ENCODE assay signal across 9 cellular contexts in the genomic region with DNA sequence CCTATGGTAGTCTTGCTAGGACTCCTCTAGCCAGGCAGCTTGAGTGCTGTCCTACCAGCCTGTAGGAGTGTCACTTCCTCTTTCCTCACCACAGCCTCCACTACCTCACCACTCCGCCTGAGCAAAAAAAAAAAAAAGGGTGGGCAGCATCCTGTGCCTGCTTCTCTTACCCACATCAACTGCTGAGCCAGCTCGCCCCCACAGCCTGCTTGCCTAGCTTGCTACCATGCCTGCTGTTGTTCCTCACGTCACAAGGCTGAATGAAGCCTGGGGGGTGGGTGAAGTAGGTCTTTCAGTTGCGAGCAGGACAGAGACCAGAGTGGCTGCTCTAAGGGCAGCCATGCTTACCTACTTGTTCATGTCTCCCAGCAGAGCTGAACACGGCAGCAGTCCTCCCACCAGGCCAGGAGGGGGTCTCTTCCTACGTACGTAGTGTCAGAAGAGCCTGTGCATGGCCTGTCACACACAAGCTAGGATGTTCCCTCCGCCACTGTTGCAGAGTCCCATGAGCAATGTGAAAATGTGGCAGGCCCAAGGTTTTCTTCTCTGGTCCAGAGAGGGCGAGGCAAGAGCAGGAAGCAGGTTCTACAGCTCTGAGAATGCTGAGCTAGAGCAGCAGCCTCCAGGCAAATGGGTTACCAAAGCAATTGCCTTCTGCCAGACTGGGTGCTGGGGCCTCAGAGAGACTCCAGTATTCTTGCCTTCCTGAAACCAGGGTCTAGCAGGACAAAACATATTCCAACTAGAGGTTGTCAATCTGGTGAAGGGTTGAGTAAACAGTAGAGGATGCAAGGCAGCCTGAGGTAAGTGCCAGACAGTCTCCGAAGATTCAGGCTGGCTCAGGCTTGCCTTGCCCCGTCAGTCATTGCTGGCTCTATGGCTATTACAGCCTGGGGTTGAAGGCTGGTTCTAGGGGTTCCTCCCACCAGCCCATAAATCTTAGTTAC. TPM values are rescaled to one million over a fixed set of nuclear protein-coding genes. Genes with fewer than 3 reads are reported as not detected.
DNase-seq lines count a peak whose midpoint lies in the region; ATAC-seq, FAIRE-seq and TF ChIP-seq lines count a peak whose summit lies in the region.
"Had no signal": no experiment of that assay in that cellular context is flagged by ENCODE, and none has a peak within 500 bp of the region (broad histone marks: within the 10 kb centered on the region; RNA-seq: fewer than 3 reads in every experiment).

No MANE protein-coding gene starts in this region.

- DNase-seq in GM19239 (ENCODE audit: insufficient read length, low spot score) (peak; percentile 93), T-helper 2 cell (peak; percentile 53 to 98 (median 81)), ascending aorta (ENCODE audit: low spot score in 2 of 2) (no peak), mucosa of descending colon (peak in 2 of 3 donors; percentile 44 to 88), stomach (peak; percentile 48), NCI-H69 (lab: John Stamatoyannopoulos, UW) (no peak), SW 1271 (lab: John Stamatoyannopoulos, UW) (no peak)

- H3K27ac ChIP-seq in ascending aorta: peak overlapping the region; percentile 35 to 48
- H3K27ac ChIP-seq in stomach: peak overlapping the region; percentile 19 to 78 (median 60)

- no peak overlapping the region for H3K4me3 ChIP-seq in ascending aorta
- no peak overlapping the region for H3K4me3 ChIP-seq in mucosa of descending colon
- H3K4me3 ChIP-seq in stomach: peak overlapping the region in 1 of 4 donors; percentile 13
- H3K4me3 ChIP-seq: thoracic aorta had no signal

- WGBS in stomach, 5 donors: 63 to 77% (median 72%) methylated on average over 9 to 11 of the region's 11 CpGs

- ATAC-seq in HG03159 (IDR thresholded peaks at IDR 0.05; ENCODE audit: unreplicated experiment) (peak; percentile 91), mucosa of descending colon (peak; percentile 86)

- H3K9me3 ChIP-seq in ascending aorta (no peaks in the 10 kb centered on the region), mucosa of descending colon (no peaks in the 10 kb centered on the region), stomach (no peaks in the 10 kb centered on the region)
- H3K9me3 ChIP-seq: thoracic aorta had no signal

- TF ChIP-seq EP300 in stomach (IDR thresholded peaks at IDR 0.05): no peak

- intact Hi-C loops in ascending aorta (cut with DNase I): no loop called here
- intact Hi-C loops in mucosa of descending colon (cut with DNase I, micrococcal nuclease): no loop called here
- intact Hi-C loops in stomach (cut with DNase I; ENCODE audit: low total_unique reads): no loop called here

- TF ChIP-seq POLR2A in stomach (IDR thresholded peaks at IDR 0.05): no peak

- peak; percentile 93 for FAIRE-seq in GM19239 (lab: Jason Lieb, UNC)

- peaks cover 78 to 82% of the 10 kb centered on the region in 2 donors for H3K36me3 ChIP-seq in ascending aorta
- H3K36me3 ChIP-seq in mucosa of descending colon (ENCODE audit: low read depth): peaks cover 10% of the 10 kb centered on the region
- H3K36me3 ChIP-seq in stomach: peaks cover 63 to 100% (median 99%) of the 10 kb centered on the region in 4 donors

- H3K27me3 ChIP-seq in ascending aorta (no peaks in the 10 kb centered on the region), stomach (no peaks in the 10 kb centered on the region)

- TF ChIP-seq CTCF in ascending aorta (IDR thresholded peaks at IDR 0.05) (no peak), mucosa of descending colon (IDR thresholded peaks at IDR 0.05) (no peak), stomach (IDR thresholded peaks at IDR 0.05) (no peak)

- H3K4me1 ChIP-seq in ascending aorta (no peaks in the 10 kb centered on the region), mucosa of descending colon (ENCODE audit: low read depth) (peaks cover 11% of the 10 kb centered on the region), stomach (peaks cover 7 to 42% (median 23%) of the 10 kb centered on the region in 4 donors)

RNA-seq across cellular contexts. Expression of a gene that starts 8.0 kb away (rescaled TPM):
- total RNA-seq in ascending aorta: 20.3 TPM
- 10 to 100 TPM in 1 of 3 donors, 1 to 10 TPM in 2; 3.9 to 21.4 (median 9.7) TPM for total RNA-seq in mucosa of descending colon
- 10 to 100 TPM in 3 of 5 donors, 1 to 10 TPM in 2; 7.9 to 44.9 (median 11.0) TPM for total RNA-seq in stomach
- 10 to 100 TPM; 16.4 to 25.7 (median 19.8) TPM for polyA plus RNA-seq in stomach

RNA-seq across cellular contexts. Expression of a gene that starts 14.6 kb away (rescaled TPM):
- total RNA-seq in ascending aorta (162 TPM), mucosa of descending colon (10 to 100 TPM; 39.1 to 41.1 (median 41.0) TPM), stomach (100 to 1,000 TPM in 1 of 5 donors, 10 to 100 TPM in 4; 18.7 to 237 (median 39.1) TPM)
- polyA plus RNA-seq in stomach: 10 to 100 TPM; 37.5 to 58.7 (median 40.8) TPM

RNA-seq across cellular contexts. Expression of a gene that starts 24.9 kb away (rescaled TPM):
- total RNA-seq in ascending aorta: 42.0 TPM
- total RNA-seq in mucosa of descending colon: 10 to 100 TPM; 55.8 to 83.1 (median 62.9) TPM
- total RNA-seq in stomach: 10 to 100 TPM in 4 of 5 donors, 1 to 10 TPM in 1; 8.2 to 64.8 (median 30.4) TPM
- polyA plus RNA-seq in stomach: 10 to 100 TPM; 20.6 to 28.7 (median 28.0) TPM

RNA-seq across cellular contexts. Expression of a gene that starts 28.1 kb away (rescaled TPM):
- not detected for total RNA-seq in ascending aorta
- total RNA-seq in mucosa of descending colon: under 1 TPM in 2 of 3 donors, not detected in 1; 0.77 to 0.89 TPM
- not detected for total RNA-seq in stomach
- polyA plus RNA-seq in stomach: under 1 TPM in 1 of 3 donors, not detected in 2; 0.18 TPM
- total RNA-seq: thoracic aorta had no signal

RNA-seq across cellular contexts. Expression of a gene that starts 34.0 kb away (rescaled TPM):
- total RNA-seq in ascending aorta (15.5 TPM), mucosa of descending colon (10 to 100 TPM; 37.1 to 78.6 (median 42.7) TPM), stomach (10 to 100 TPM; 16.7 to 55.0 (median 19.2) TPM)
- polyA plus RNA-seq in stomach: 10 to 100 TPM in 2 of 3 donors, 1 to 10 TPM in 1; 9.1 to 26.9 (median 14.6) TPM

Comparison
In these comparisons a context has a peak if more than half of its experiments do, and no peak if none do; other contexts are left out.
1. DNase-seq: peak in GM19239 (single experiment), T-helper 2 cell (5 of 5), mucosa of descending colon (2 of 3) and stomach (single experiment); none in ascending aorta (0 of 2), NCI-H69 (single experiment) and SW 1271 (0 of 2).